Comparison of ENCODE assay signal across 1 cellular context in genomic region chr19:860481-861098, GRCh38.
TF ChIP-seq lines count a peak whose summit lies in the region.

No MANE protein-coding gene starts in this region.

TF ChIP-seq in K562, 482 proteins besides CTCF, POLR2A, EP300 and RAD21 (continued from another document and continues in another):
- TF ChIP-seq L3MBTL2 (IDR thresholded peaks at IDR 0.05) = peak; percentile 90
- TF ChIP-seq TCF7L2 (IDR thresholded peaks at IDR 0.05; ENCODE audit: low read depth, low read length) = no peak
- no peak for TF ChIP-seq TAF9B (IDR thresholded peaks at IDR 0.05; ENCODE audit: partially characterized antibody)
- no peak for TF ChIP-seq SAFB2 (IDR thresholded peaks at IDR 0.05; ENCODE audit: borderline replicate concordance, low read depth, low read length, severe bottlenecking)
- peak; percentile 64 for TF ChIP-seq TAF1 (IDR thresholded peaks at IDR 0.05; ENCODE audit: control insufficient read depth, extremely low read depth, insufficient read depth, low read length, severe bottlenecking)
- TF ChIP-seq, protein P1, sequence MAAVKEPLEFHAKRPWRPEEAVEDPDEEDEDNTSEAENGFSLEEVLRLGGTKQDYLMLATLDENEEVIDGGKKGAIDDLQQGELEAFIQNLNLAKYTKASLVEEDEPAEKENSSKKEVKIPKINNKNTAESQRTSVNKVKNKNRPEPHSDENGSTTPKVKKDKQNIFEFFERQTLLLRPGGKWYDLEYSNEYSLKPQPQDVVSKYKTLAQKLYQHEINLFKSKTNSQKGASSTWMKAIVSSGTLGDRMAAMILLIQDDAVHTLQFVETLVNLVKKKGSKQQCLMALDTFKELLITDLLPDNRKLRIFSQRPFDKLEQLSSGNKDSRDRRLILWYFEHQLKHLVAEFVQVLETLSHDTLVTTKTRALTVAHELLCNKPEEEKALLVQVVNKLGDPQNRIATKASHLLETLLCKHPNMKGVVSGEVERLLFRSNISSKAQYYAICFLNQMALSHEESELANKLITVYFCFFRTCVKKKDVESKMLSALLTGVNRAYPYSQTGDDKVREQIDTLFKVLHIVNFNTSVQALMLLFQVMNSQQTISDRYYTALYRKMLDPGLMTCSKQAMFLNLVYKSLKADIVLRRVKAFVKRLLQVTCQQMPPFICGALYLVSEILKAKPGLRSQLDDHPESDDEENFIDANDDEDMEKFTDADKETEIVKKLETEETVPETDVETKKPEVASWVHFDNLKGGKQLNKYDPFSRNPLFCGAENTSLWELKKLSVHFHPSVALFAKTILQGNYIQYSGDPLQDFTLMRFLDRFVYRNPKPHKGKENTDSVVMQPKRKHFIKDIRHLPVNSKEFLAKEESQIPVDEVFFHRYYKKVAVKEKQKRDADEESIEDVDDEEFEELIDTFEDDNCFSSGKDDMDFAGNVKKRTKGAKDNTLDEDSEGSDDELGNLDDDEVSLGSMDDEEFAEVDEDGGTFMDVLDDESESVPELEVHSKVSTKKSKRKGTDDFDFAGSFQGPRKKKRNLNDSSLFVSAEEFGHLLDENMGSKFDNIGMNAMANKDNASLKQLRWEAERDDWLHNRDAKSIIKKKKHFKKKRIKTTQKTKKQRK (IDR thresholded peaks at IDR 0.05; ENCODE audit: borderline replicate concordance, low read depth, low read length) = no peak
- no peak for TF ChIP-seq CBFA2T3 (IDR thresholded peaks at IDR 0.05)
- TF ChIP-seq HNRNPUL1 (IDR thresholded peaks at IDR 0.05; ENCODE audit: low read length) = no peak
- no peak for TF ChIP-seq CREM (IDR thresholded peaks at IDR 0.05; ENCODE audit: low read depth)
- TF ChIP-seq ZNF695 (CRISPR knock-in tag; IDR thresholded peaks at IDR 0.05) = no peak
- TF ChIP-seq HOXB6 (CRISPR knock-in tag; IDR thresholded peaks at IDR 0.05; ENCODE audit: borderline replicate concordance) = no peak
- no peak for TF ChIP-seq GTF2E2 (tag; IDR thresholded peaks at IDR 0.05)
- no peak for TF ChIP-seq ESRRB (CRISPR knock-in tag; IDR thresholded peaks at IDR 0.05; ENCODE audit: borderline replicate concordance)
- TF ChIP-seq ZNF699 (CRISPR knock-in tag; IDR thresholded peaks at IDR 0.05; ENCODE audit: insufficient replicate concordance) = no peak
- TF ChIP-seq KDM1A (IDR thresholded peaks at IDR 0.05) = no peak; a peak in 1 of 4 replicates
- no peak for TF ChIP-seq ZBTB8A (IDR thresholded peaks at IDR 0.05; ENCODE audit: partially characterized antibody)
- TF ChIP-seq CBX3 (IDR thresholded peaks at IDR 0.05; ENCODE audit: borderline replicate concordance in 1 of 2, low read length in 2 of 2) = no peak
- no peak for TF ChIP-seq NFE2 (IDR thresholded peaks at IDR 0.05; ENCODE audit: low read depth)
- peak; percentile 93 to 94 for TF ChIP-seq NRF1 (conservative IDR thresholded peaks at IDR 0.05 in 1 of 2, IDR thresholded peaks at IDR 0.05 in 1 of 2)
- no peak for TF ChIP-seq RFX5 (IDR thresholded peaks at IDR 0.05; ENCODE audit: low read depth, low read length)
- TF ChIP-seq NR2C1 (IDR thresholded peaks at IDR 0.05) = no peak
- no peak for TF ChIP-seq NR2C1 (tag; IDR thresholded peaks at IDR 0.05)
- TF ChIP-seq ZNF184 (CRISPR knock-in tag; IDR thresholded peaks at IDR 0.05) = no peak
- TF ChIP-seq ZNF644 (tag; IDR thresholded peaks at IDR 0.05; ENCODE audit: low read depth) = no peak
- no peak for TF ChIP-seq PML (IDR thresholded peaks at IDR 0.05; ENCODE audit: low read length)
- TF ChIP-seq ZNF639 (CRISPR knock-in tag; conservative IDR thresholded peaks at IDR 0.05 in 1 of 2, IDR thresholded peaks at IDR 0.05 in 1 of 2) = no peak
- TF ChIP-seq, protein P2, sequence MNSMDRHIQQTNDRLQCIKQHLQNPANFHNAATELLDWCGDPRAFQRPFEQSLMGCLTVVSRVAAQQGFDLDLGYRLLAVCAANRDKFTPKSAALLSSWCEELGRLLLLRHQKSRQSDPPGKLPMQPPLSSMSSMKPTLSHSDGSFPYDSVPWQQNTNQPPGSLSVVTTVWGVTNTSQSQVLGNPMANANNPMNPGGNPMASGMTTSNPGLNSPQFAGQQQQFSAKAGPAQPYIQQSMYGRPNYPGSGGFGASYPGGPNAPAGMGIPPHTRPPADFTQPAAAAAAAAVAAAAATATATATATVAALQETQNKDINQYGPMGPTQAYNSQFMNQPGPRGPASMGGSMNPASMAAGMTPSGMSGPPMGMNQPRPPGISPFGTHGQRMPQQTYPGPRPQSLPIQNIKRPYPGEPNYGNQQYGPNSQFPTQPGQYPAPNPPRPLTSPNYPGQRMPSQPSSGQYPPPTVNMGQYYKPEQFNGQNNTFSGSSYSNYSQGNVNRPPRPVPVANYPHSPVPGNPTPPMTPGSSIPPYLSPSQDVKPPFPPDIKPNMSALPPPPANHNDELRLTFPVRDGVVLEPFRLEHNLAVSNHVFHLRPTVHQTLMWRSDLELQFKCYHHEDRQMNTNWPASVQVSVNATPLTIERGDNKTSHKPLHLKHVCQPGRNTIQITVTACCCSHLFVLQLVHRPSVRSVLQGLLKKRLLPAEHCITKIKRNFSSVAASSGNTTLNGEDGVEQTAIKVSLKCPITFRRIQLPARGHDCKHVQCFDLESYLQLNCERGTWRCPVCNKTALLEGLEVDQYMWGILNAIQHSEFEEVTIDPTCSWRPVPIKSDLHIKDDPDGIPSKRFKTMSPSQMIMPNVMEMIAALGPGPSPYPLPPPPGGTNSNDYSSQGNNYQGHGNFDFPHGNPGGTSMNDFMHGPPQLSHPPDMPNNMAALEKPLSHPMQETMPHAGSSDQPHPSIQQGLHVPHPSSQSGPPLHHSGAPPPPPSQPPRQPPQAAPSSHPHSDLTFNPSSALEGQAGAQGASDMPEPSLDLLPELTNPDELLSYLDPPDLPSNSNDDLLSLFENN (IDR thresholded peaks at IDR 0.05; ENCODE audit: low read depth in 2 of 2, low read length in 2 of 2) = no peak
- TF ChIP-seq ZNF766 (CRISPR knock-in tag; conservative IDR thresholded peaks at IDR 0.05) = no peak
- no peak for TF ChIP-seq ZNF232 (CRISPR knock-in tag; IDR thresholded peaks at IDR 0.05)
- TF ChIP-seq CCAR2 (IDR thresholded peaks at IDR 0.05; ENCODE audit: low read depth, low read length) = no peak
- TF ChIP-seq HCFC1 (IDR thresholded peaks at IDR 0.05; ENCODE audit: low read depth, low read length) = peak; percentile 15; the same call in 1 of the 2 replicates
- no peak for TF ChIP-seq NFRKB (IDR thresholded peaks at IDR 0.05; ENCODE audit: low read depth)
- TF ChIP-seq HINFP (tag; conservative IDR thresholded peaks at IDR 0.05; ENCODE audit: low read depth) = no peak
- no peak for TF ChIP-seq ATF3 (IDR thresholded peaks at IDR 0.05)
- no peak for TF ChIP-seq ATF3 (CRISPR knock-in tag; conservative IDR thresholded peaks at IDR 0.05)
- TF ChIP-seq, protein P3, sequence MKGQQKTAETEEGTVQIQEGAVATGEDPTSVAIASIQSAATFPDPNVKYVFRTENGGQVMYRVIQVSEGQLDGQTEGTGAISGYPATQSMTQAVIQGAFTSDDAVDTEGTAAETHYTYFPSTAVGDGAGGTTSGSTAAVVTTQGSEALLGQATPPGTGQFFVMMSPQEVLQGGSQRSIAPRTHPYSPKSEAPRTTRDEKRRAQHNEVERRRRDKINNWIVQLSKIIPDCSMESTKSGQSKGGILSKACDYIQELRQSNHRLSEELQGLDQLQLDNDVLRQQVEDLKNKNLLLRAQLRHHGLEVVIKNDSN (CRISPR knock-in tag; IDR thresholded peaks at IDR 0.05) = peak; percentile 57; the same call in 1 of the 2 replicates
- TF ChIP-seq ZNF316 (IDR thresholded peaks at IDR 0.05) = no peak
- no peak for TF ChIP-seq ZNF146 (CRISPR knock-in tag; IDR thresholded peaks at IDR 0.05; ENCODE audit: unreplicated experiment)
- TF ChIP-seq ZNF280A (IDR thresholded peaks at IDR 0.05; ENCODE audit: low read depth, partially characterized antibody) = no peak
- TF ChIP-seq PTBP1 (IDR thresholded peaks at IDR 0.05; ENCODE audit: low read depth, low read length) = no peak
- no peak for TF ChIP-seq RAD51 (IDR thresholded peaks at IDR 0.05; ENCODE audit: borderline replicate concordance, low read depth)
- no peak for TF ChIP-seq MYBL2 (IDR thresholded peaks at IDR 0.05; ENCODE audit: low read depth)
- TF ChIP-seq MYBL2 (CRISPR knock-in tag; IDR thresholded peaks at IDR 0.05; ENCODE audit: borderline replicate concordance) = no peak
- peak; percentile 87 for TF ChIP-seq ZEB2 (IDR thresholded peaks at IDR 0.05)
- no peak for TF ChIP-seq PHB2 (IDR thresholded peaks at IDR 0.05; ENCODE audit: low read depth)
- no peak for TF ChIP-seq ZFPM2 (CRISPR knock-in tag; IDR thresholded peaks at IDR 0.05)
- no peak for TF ChIP-seq OTX1 (CRISPR knock-in tag; IDR thresholded peaks at IDR 0.05)
- 0 out of 4 replicates have a peak, but pooled peaks of 1 of the 2 experiments have one; percentile 59 for TF ChIP-seq SIN3A (IDR thresholded peaks at IDR 0.05; ENCODE audit: borderline replicate concordance in 2 of 2, control insufficient read depth in 1 of 2, low read depth in 2 of 2, low read length in 2 of 2)
- TF ChIP-seq USF2 (CRISPR knock-in tag; IDR thresholded peaks at IDR 0.05) = no peak
- TF ChIP-seq FOXK2 (conservative IDR thresholded peaks at IDR 0.05 in 1 of 2, IDR thresholded peaks at IDR 0.05 in 1 of 2; ENCODE audit: low read depth in 2 of 2) = no peak
- no peak for TF ChIP-seq ARID2 (IDR thresholded peaks at IDR 0.05)
- TF ChIP-seq KLF13 (tag; IDR thresholded peaks at IDR 0.05; ENCODE audit: borderline replicate concordance, low read depth) = peak; percentile 61; the same call in 1 of the 2 replicates
- TF ChIP-seq, protein P4, sequence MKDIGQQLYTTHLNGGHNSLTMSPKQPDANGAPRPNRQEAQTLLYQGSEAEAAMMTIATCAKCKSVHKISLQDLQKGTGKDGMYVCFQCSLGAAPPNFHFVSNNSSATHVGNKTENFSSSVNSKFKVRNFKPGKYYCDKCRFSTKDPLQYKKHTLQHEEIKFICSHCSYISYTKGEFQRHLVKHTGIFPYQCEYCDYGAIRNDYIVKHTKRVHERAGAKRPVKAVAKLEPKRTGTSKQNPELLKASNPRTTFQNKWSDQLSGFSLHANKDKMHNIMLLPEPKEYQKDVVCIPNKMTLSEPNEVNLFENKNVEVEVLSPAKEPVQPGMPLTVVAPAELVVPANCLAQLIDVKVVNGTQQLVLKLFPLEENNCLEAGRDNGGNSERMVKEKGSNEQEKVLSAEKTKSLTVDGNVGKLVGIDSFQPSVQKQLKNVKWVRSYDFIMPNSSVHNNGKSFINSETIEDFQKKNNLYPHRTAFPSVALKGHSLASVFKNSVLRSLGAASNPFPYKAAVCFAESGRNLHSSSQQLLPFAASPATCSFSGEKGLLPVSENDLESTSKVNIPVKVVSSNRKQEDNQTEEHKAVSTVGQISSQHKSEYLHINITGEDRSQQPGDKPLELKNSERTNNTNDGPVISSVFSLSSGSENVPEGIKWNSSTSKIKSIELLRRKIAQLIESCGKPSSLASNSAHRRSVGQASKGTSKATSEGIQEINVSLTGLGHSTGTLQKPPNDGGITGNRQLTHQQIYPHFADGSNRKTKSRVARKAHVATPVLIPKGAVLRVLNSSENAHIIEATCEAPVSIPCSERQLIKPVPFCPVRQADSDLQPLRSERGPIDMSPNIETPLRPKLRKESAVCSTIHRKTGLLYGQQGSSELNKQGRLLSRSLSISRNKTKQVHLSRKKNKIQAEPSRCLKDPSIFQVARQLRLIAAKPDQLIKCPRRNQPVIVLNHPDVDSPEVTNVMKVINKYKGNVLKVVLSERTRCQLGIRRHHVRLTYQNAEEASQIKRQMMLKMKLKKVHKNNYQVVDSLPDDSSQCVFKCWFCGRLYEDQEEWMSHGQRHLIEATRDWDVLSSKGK (CRISPR knock-in tag; IDR thresholded peaks at IDR 0.05) = no peak
